14 cellular contexts compared by ENCODE assay signal in genomic region chr1:57072775-57073174, GRCh38.
DNase-seq lines count a peak whose midpoint lies in the region; ATAC-seq, FAIRE-seq and TF ChIP-seq lines count a peak whose summit lies in the region.
"Had no signal": no experiment of that assay in that cellular context is flagged by ENCODE, and none has a peak within 500 bp of the region (broad histone marks: within the 10 kb centered on the region; RNA-seq: fewer than 3 reads in every experiment).

No MANE protein-coding gene starts in this region.

- no peaks in the 10 kb centered on the region for H3K9me1 ChIP-seq in keratinocyte (ENCODE audit: control insufficient read depth, extremely low read depth, insufficient read depth, low read length)

- H4K20me1 ChIP-seq in GM23338 (replicated peaks; ENCODE audit: insufficient read depth): no peaks in the 10 kb centered on the region
- no peaks in the 10 kb centered on the region for H4K20me1 ChIP-seq in keratinocyte (ENCODE audit: control insufficient read depth, extremely low read depth, insufficient read depth, low read length)

- H2AFZ ChIP-seq in GM23338: no peak overlapping the region
- no peak overlapping the region for H2AFZ ChIP-seq in keratinocyte (ENCODE audit: control insufficient read depth, low read length)

- H3K79me2 ChIP-seq in GM23338 (replicated peaks; ENCODE audit: insufficient read depth) (no peaks in the 10 kb centered on the region), keratinocyte (ENCODE audit: control insufficient read depth, insufficient read depth, low read length) (no peaks in the 10 kb centered on the region)

- H3K9me3 Mint-ChIP-seq in GM23338 (no peaks in the 10 kb centered on the region), CD14-positive monocyte (peaks cover 0 to 2% (median 0%) of the 10 kb centered on the region in 7 donors)
- H3K9me3 Mint-ChIP-seq: activated CD4-positive, alpha-beta memory T cell treated with anti-CD3 and anti-CD28 coated beads, Interleukin-2, amount 10 ng/mL, durations not matched to agents 7 days and 5 days had no signal

- ATAC-seq in GM23338 (peak; percentile 87), T-helper 17 cell (no peak)

- no peak for FAIRE-seq in keratinocyte (lab: Jason Lieb, UNC)

- TF ChIP-seq CTCF in GM12874 (IDR thresholded peaks at IDR 0.05; ENCODE audit: insufficient read depth, low read depth, low read length): peak; percentile 24; the same call in 1 of the 2 replicates
- TF ChIP-seq CTCF in GM23338 (conservative IDR thresholded peaks at IDR 0.05; ENCODE audit: low read depth in 2 of 2): peak; percentile 2 to 30; a peak in 1 of 4 replicates
- TF ChIP-seq CTCF in NB4 (IDR thresholded peaks at IDR 0.05; ENCODE audit: low read depth, low read length): peak; percentile 24
- TF ChIP-seq CTCF in keratinocyte (optimal IDR thresholded peaks at IDR 0.05 in 1 of 3, IDR thresholded peaks at IDR 0.05 in 1 of 3, conservative IDR thresholded peaks at IDR 0.05 in 1 of 3; ENCODE audit: extremely low read depth in 1 of 3, insufficient read depth in 2 of 3, low read length in 3 of 3): peak in 2 of 3 experiments; percentile 20 to 29
- TF ChIP-seq CTCF in CD14-positive monocyte (IDR thresholded peaks at IDR 0.05): no peak

- no peaks in the 10 kb centered on the region; the same call in 1 of the 2 replicates for H3K9me2 ChIP-seq in GM23338 (ENCODE audit: insufficient read depth)

- H3K27ac Mint-ChIP-seq in GM23338 (peak overlapping the region; percentile 43; the same call in 1 of the 2 replicates), T-helper 17 cell (no peak overlapping the region), CD14-positive monocyte (no peak overlapping the region)
- H3K27ac Mint-ChIP-seq: activated CD4-positive, alpha-beta memory T cell treated with anti-CD3 and anti-CD28 coated beads, Interleukin-2, amount 10 ng/mL, durations not matched to agents 7 days and 5 days had no signal

- no peak overlapping the region for H3K4me2 ChIP-seq in GM23338
- H3K4me2 ChIP-seq in keratinocyte (ENCODE audit: control insufficient read depth, extremely low read depth, insufficient read depth, low read depth, low read length): no peak overlapping the region

- H3K4me1 ChIP-seq in GM23338 (ENCODE audit: insufficient read depth) (peaks cover 3% of the 10 kb centered on the region; the same call in 1 of the 2 replicates), keratinocyte (ENCODE audit: control insufficient read depth, extremely low read depth, insufficient read depth, low read length) (no peaks in the 10 kb centered on the region)

- DNase-seq in GM23338 (ENCODE audit: low spot score) (peak; percentile 68), NB4 (ENCODE audit: low read depth) (peak; percentile 10), keratinocyte (ENCODE audit: low read depth, low spot score) (no peak), HCEC 1CT (no peak), NCI-H748 treated with DMSO at 0.1 percent for 48 hours (lab: John Stamatoyannopoulos, UW) (no peak), T-helper 17 cell (no peak), CD14-positive monocyte (ENCODE audit: low spot score) (no peak)
- DNase-seq: activated CD4-positive, alpha-beta memory T cell treated with anti-CD3 and anti-CD28 coated beads, Interleukin-2, amount 10 ng/mL, durations not matched to agents 7 days and 5 days; effector CD4-positive, alpha-beta T cell; KG1; stimulated activated CD8-positive, alpha-beta memory T cell treated with anti-CD3 and anti-CD28 coated beads, Interleukin-4, amount 100 ng/mL, for 48 hours had no signal

- no peaks in the 10 kb centered on the region for H3K9me3 ChIP-seq in keratinocyte (ENCODE audit: control insufficient read depth, low read depth, low read length)
- H3K9me3 ChIP-seq in T-helper 17 cell (ENCODE audit: control insufficient read depth, low read length, poor library complexity, severe bottlenecking): no peaks in the 10 kb centered on the region

- no peak overlapping the region for H3K4me3 ChIP-seq in GM23338
- no peak overlapping the region for H3K4me3 ChIP-seq in NB4 (ENCODE audit: low read depth, low read length)
- no peak overlapping the region for H3K4me3 ChIP-seq in keratinocyte (ENCODE audit: control insufficient read depth in 2 of 3, extremely low read depth in 1 of 3, insufficient read depth in 2 of 3, low read depth in 1 of 3, low read length in 3 of 3)
- H3K4me3 ChIP-seq: SK-N-MC, skin epidermis had no signal

- no peaks in the 10 kb centered on the region for H3F3A ChIP-seq in GM23338 (replicated peaks; ENCODE audit: low read depth)

- peaks cover 2% of the 10 kb centered on the region for H3K27me3 Mint-ChIP-seq in GM23338 (ENCODE audit: insufficient read depth, low read depth, poor library complexity)
- H3K27me3 Mint-ChIP-seq in T-helper 17 cell: no peaks in the 10 kb centered on the region
- H3K27me3 Mint-ChIP-seq in CD14-positive monocyte (ENCODE audit: low read depth in 3 of 3): peaks cover 0 to 2% (median 1%) of the 10 kb centered on the region in 3 donors
- H3K27me3 Mint-ChIP-seq: activated CD4-positive, alpha-beta memory T cell treated with anti-CD3 and anti-CD28 coated beads, Interleukin-2, amount 10 ng/mL, durations not matched to agents 7 days and 5 days had no signal

- H3K27me3 ChIP-seq in GM23338 (ENCODE audit: insufficient read depth): no peaks in the 10 kb centered on the region
- H3K27me3 ChIP-seq in keratinocyte (ENCODE audit: control insufficient read depth, extremely low read depth, insufficient read depth, low read length): no peaks in the 10 kb centered on the region

- intact Hi-C loops in CD14-positive monocyte (cut with micrococcal nuclease): no loop called here

- no peak overlapping the region for H3K9ac ChIP-seq in keratinocyte (ENCODE audit: control insufficient read depth, extremely low read depth, insufficient read depth, low read length)

- H3K36me3 Mint-ChIP-seq in GM23338 (ENCODE audit: low read depth): no peaks in the 10 kb centered on the region
- peaks cover 5% of the 10 kb centered on the region for H3K36me3 Mint-ChIP-seq in T-helper 17 cell (ENCODE audit: low read depth)
- no peaks in the 10 kb centered on the region for H3K36me3 Mint-ChIP-seq in CD14-positive monocyte

- H3K4me1 Mint-ChIP-seq in GM23338 (peaks cover 18% of the 10 kb centered on the region), T-helper 17 cell (no peaks in the 10 kb centered on the region), CD14-positive monocyte (no peaks in the 10 kb centered on the region)
- H3K4me1 Mint-ChIP-seq: activated CD4-positive, alpha-beta memory T cell treated with anti-CD3 and anti-CD28 coated beads, Interleukin-2, amount 10 ng/mL, durations not matched to agents 7 days and 5 days had no signal

- H3K36me3 ChIP-seq in GM23338 (ENCODE audit: insufficient read depth) (no peaks in the 10 kb centered on the region), keratinocyte (ENCODE audit: control insufficient read depth in 2 of 2, extremely low read depth in 1 of 2, insufficient read depth in 2 of 2, low read length in 2 of 2) (no peaks in the 10 kb centered on the region)

- H3K27ac ChIP-seq in GM23338 (ENCODE audit: low read depth): no peak overlapping the region
- H3K27ac ChIP-seq in keratinocyte (ENCODE audit: control insufficient read depth, insufficient read depth, low read length): no peak overlapping the region
- H3K27ac ChIP-seq: SK-N-MC, skin epidermis had no signal

- no peak for TF ChIP-seq POLR2A in NB4 (IDR thresholded peaks at IDR 0.05; ENCODE audit: extremely low read depth, insufficient read length)

- dilution Hi-C loops in keratinocyte (cut with MboI; ENCODE audit: extremely low pct_ligation_motif_present, low sequenced_read_pairs): no loop called here

- H3K4me3 Mint-ChIP-seq in GM23338: no peak overlapping the region
- no peak overlapping the region for H3K4me3 Mint-ChIP-seq in T-helper 17 cell
- H3K4me3 Mint-ChIP-seq in CD14-positive monocyte: no peak overlapping the region
- H3K4me3 Mint-ChIP-seq: activated CD4-positive, alpha-beta memory T cell treated with anti-CD3 and anti-CD28 coated beads, Interleukin-2, amount 10 ng/mL, durations not matched to agents 7 days and 5 days had no signal

TF ChIP-seq in GM23338, 12 proteins besides CTCF, POLR2A, EP300 and RAD21 (continues in another document):
- TF ChIP-seq ETS1 (IDR thresholded peaks at IDR 0.05): no peak
- no peak for TF ChIP-seq NANOG (IDR thresholded peaks at IDR 0.05; ENCODE audit: borderline replicate concordance)
- TF ChIP-seq ZNF114 (CRISPR knock-in tag; IDR thresholded peaks at IDR 0.05): no peak

Comparison
In these comparisons a context has a peak if more than half of its experiments do, and no peak if none do; other contexts are left out.
1. DNase-seq: peak in GM23338 (single experiment) and NB4 (single experiment); none in keratinocyte (single experiment), HCEC 1CT (single experiment), NCI-H748 treated with DMSO at 0.1 percent for 48 hours (single experiment), T-helper 17 cell (0 of 3) and CD14-positive monocyte (single experiment).